ENCODE assay signal across 26 cellular contexts in genomic region chr14:58985786-58986185, GRCh38.
"Had no signal": no experiment of that assay in that cellular context is flagged by ENCODE, and none has a peak within 500 bp of the region (broad histone marks: within the 10 kb centered on the region; RNA-seq: fewer than 3 reads in every experiment).

No MANE protein-coding gene starts in this region.

- H3K27ac ChIP-seq: colonic mucosa, epithelial cell of prostate, esophagus squamous epithelium, gastrocnemius medialis, heart right ventricle, left lung, lower lobe of right lung had no signal

- H3K27me3 ChIP-seq: colonic mucosa, esophagus squamous epithelium, gastrocnemius medialis, left lung had no signal

- H3K4me1 ChIP-seq: colonic mucosa, esophagus squamous epithelium, gastrocnemius medialis, heart right ventricle, left lung, lower lobe of right lung had no signal

- H3K36me3 ChIP-seq: colonic mucosa, esophagus squamous epithelium, gastrocnemius medialis, heart right ventricle, left lung, lower lobe of right lung had no signal

- DNase-seq: colonic mucosa; cortex of kidney; effector CD8-positive, alpha-beta T cell; effector memory CD8-positive, alpha-beta T cell; endodermal cell; erythroblast; esophagus squamous epithelium; foreskin fibroblast; foreskin melanocyte; gastrocnemius medialis; glutamatergic neuron; head of caudate nucleus; heart right ventricle; hippocampal formation; left cardiac atrium; left lung; left ventricle myocardium superior; lower lobe of right lung; mesenchymal stem cell; mucosa of descending colon; naive B cell had no signal

- ATAC-seq: effector memory CD8-positive, alpha-beta T cell; esophagus mucosa; gastrocnemius medialis; heart right ventricle; left cardiac atrium; left lung; left ventricle myocardium superior; lower lobe of right lung; mucosa of descending colon had no signal

- FAIRE-seq: endometrium, islet of Langerhans, keratinocyte had no signal

- H3K9me3 ChIP-seq: colonic mucosa, gastrocnemius medialis, heart right ventricle, left lung, lower lobe of right lung, mucosa of descending colon had no signal

- H3K4me3 ChIP-seq: colonic mucosa, esophagus squamous epithelium, gastrocnemius medialis, heart right ventricle, left lung, lower lobe of right lung, mucosa of descending colon had no signal
